16 cellular contexts compared by ENCODE assay signal in the genomic region with DNA sequence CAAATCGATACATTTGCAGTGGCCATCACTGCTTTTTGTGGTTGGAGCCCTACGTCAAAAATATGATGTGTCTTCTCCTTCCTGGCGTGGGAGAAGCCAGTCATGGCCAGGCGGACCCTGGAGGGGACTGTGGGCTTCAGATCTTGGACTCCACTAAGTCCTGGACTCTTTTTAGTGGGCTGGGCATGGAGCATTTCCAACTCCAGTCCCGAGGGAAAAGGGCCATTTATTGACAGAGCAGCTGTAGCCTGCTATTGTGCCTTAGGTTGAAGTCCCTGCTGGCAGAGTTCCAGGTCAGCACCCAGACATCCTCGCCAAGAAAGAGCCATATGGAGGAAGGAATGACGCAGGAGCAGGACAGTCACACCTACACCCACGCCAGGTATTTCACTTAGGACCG.
"Had no signal": no experiment of that assay in that cellular context is flagged by ENCODE, and none has a peak within 500 bp of the region (broad histone marks: within the 10 kb centered on the region; RNA-seq: fewer than 3 reads in every experiment).

No MANE protein-coding gene starts in this region.

- H3K27me3 ChIP-seq: ascending aorta had no signal

- H3K4me1 ChIP-seq: ascending aorta, breast epithelium, left lung, parathyroid adenoma had no signal

- H3K4me3 ChIP-seq: ascending aorta, breast epithelium, left lung, mucosa of descending colon, thoracic aorta had no signal

- H3K36me3 Mint-ChIP-seq: activated CD4-positive, alpha-beta memory T cell treated with anti-CD3 and anti-CD28 coated beads for 36 hours; activated CD8-positive, alpha-beta memory T cell treated with anti-CD3 and anti-CD28 coated beads, Interleukin-2, amount 10 ng/mL, durations not matched to agents 7 days and 5 days; activated naive CD4-positive, alpha-beta T cell treated with anti-CD3 and anti-CD28 coated beads, Interleukin-2, amount 10 ng/mL, durations not matched to agents 7 days and 5 days; naive thymus-derived CD8-positive, alpha-beta T cell had no signal

- H3K27me3 Mint-ChIP-seq: activated CD8-positive, alpha-beta memory T cell treated with anti-CD3 and anti-CD28 coated beads, Interleukin-2, amount 10 ng/mL, durations not matched to agents 7 days and 5 days; activated naive CD4-positive, alpha-beta T cell treated with anti-CD3 and anti-CD28 coated beads, Interleukin-2, amount 10 ng/mL, durations not matched to agents 7 days and 5 days had no signal

- H3K27ac ChIP-seq: ascending aorta, breast epithelium, left lung, parathyroid adenoma, thoracic aorta had no signal

- DNase-seq: activated CD4-positive, alpha-beta memory T cell treated with anti-CD3 and anti-CD28 coated beads for 36 hours; activated CD4-positive, alpha-beta T cell treated with anti-CD3 and anti-CD28 coated beads for 1 hour; activated CD8-positive, alpha-beta memory T cell treated with anti-CD3 and anti-CD28 coated beads, Interleukin-2, amount 10 ng/mL, durations not matched to agents 7 days and 5 days; activated naive CD4-positive, alpha-beta T cell treated with anti-CD3 and anti-CD28 coated beads, Interleukin-2, amount 10 ng/mL, durations not matched to agents 7 days and 5 days; activated T-cell treated with anti-CD3 and anti-CD28 coated beads, Interleukin-2, amount 50 U/mL, for 24 hours; dermis blood vessel endothelial cell; left lung; mucosa of descending colon; naive thymus-derived CD8-positive, alpha-beta T cell; stimulated activated CD4-positive, alpha-beta T cell treated with anti-CD3 and anti-CD28 coated beads, Interleukin-12 subunit alpha, Interleukin-12 subunit beta, amount 100 ng/mL, for 4 hours; stimulated activated CD4-positive, alpha-beta T cell treated with anti-CD3 and anti-CD28 coated beads, Interleukin-2, amount 100 ng/mL, for 24 hours; T1000 had no signal

- ATAC-seq: activated CD8-positive, alpha-beta memory T cell treated with anti-CD3 and anti-CD28 coated beads, Interleukin-2, amount 10 ng/mL, durations not matched to agents 7 days and 5 days; left lung; mucosa of descending colon; naive thymus-derived CD8-positive, alpha-beta T cell had no signal

- H3K4me1 Mint-ChIP-seq: activated CD8-positive, alpha-beta memory T cell treated with anti-CD3 and anti-CD28 coated beads, Interleukin-2, amount 10 ng/mL, durations not matched to agents 7 days and 5 days; activated naive CD4-positive, alpha-beta T cell treated with anti-CD3 and anti-CD28 coated beads, Interleukin-2, amount 10 ng/mL, durations not matched to agents 7 days and 5 days; naive thymus-derived CD8-positive, alpha-beta T cell had no signal

- H3K9me3 ChIP-seq: ascending aorta, breast epithelium, left lung, mucosa of descending colon, thoracic aorta had no signal

- H3K36me3 ChIP-seq: ascending aorta, breast epithelium, left lung, thoracic aorta had no signal

- H3K4me3 Mint-ChIP-seq: activated CD4-positive, alpha-beta memory T cell treated with anti-CD3 and anti-CD28 coated beads for 36 hours; activated CD8-positive, alpha-beta memory T cell treated with anti-CD3 and anti-CD28 coated beads, Interleukin-2, amount 10 ng/mL, durations not matched to agents 7 days and 5 days; activated naive CD4-positive, alpha-beta T cell treated with anti-CD3 and anti-CD28 coated beads, Interleukin-2, amount 10 ng/mL, durations not matched to agents 7 days and 5 days; activated T-cell treated with anti-CD3 and anti-CD28 coated beads, Interleukin-2, amount 50 U/mL, for 24 hours; naive thymus-derived CD8-positive, alpha-beta T cell had no signal

- H3K27ac Mint-ChIP-seq: activated CD4-positive, alpha-beta memory T cell treated with anti-CD3 and anti-CD28 coated beads for 36 hours; activated CD8-positive, alpha-beta memory T cell treated with anti-CD3 and anti-CD28 coated beads, Interleukin-2, amount 10 ng/mL, durations not matched to agents 7 days and 5 days; activated naive CD4-positive, alpha-beta T cell treated with anti-CD3 and anti-CD28 coated beads, Interleukin-2, amount 10 ng/mL, durations not matched to agents 7 days and 5 days; activated T-cell treated with anti-CD3 and anti-CD28 coated beads, Interleukin-2, amount 50 U/mL, for 24 hours had no signal
